In the genomic region with DNA sequence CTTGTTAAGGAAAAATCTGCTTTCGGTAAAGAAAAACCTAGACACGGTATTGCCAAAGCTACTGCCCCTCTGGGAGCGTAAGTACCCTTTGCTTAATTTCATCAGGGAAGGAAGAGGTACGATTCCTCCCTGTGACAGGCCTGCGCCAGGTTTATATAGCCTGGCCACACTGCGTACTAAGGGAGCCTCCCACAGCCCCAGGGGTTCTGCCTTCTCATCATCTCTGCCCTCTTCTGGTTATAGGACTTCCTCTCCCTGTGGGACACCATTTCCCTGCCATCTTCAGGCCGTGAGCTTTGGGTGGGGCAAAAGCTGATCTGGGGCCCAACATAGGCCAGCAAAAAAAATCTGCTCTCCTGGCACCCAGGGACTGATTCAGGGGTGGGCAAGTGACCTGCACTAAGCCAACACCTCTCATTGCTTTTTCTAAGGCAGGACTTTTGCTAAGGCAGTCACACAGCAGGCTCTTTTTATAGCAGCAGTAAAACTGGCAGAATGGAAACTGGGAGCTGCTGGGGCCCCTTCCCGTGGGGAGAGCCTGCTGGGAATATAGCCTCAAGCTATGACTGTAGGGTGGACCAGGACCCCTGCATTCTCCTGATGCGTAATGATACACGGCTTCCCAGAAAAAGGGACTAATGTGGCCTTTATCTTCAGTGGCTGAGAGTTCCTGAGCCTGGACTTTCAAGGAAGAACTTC, we compare ENCODE assay signal across 20 cellular contexts.
DNase-seq lines count a peak whose midpoint lies in the region; TF ChIP-seq lines count a peak whose summit lies in the region.
"Had no signal": no experiment of that assay in that cellular context is flagged by ENCODE, and none has a peak within 500 bp of the region (broad histone marks: within the 10 kb centered on the region; RNA-seq: fewer than 3 reads in every experiment).

No MANE protein-coding gene starts in this region.

- no CpG with 5 or more reads among the region's 10 CpGs for WGBS in H9 (ENCODE audit: extremely low coverage, insufficient read length, low lambda C conversion rate)
- WGBS in mesenchymal stem cell = 81% methylated on average over 10 of the region's 10 CpGs
- WGBS in stomach, 5 donors = 80 to 90% (median 87%) methylated on average over 9 to 10 of the region's 10 CpGs

- H3K14ac ChIP-seq in H9 (ENCODE audit: insufficient read depth, low read length) (no peak overlapping the region), mesenchymal stem cell (ENCODE audit: low read length in 2 of 2) (peak overlapping the region in 1 of 2 experiments; percentile 79)

- no peak overlapping the region for H3K4me3 Mint-ChIP-seq in H9
- H3K4me3 Mint-ChIP-seq: immature natural killer cell; stimulated activated memory B cell treated with anti-CD40 and anti-IgM and Interleukin-4, amounts not matched to agents 10 μg/mL and 1 μg/mL and 100 μg/mL, for 72 hours had no signal

- H3T11ph ChIP-seq in H9 (ENCODE audit: low read length) = no peak overlapping the region

- no peak overlapping the region for H4K8ac ChIP-seq in H9 (replicated peaks; ENCODE audit: insufficient read length, low read depth, low read length)
- no peak overlapping the region for H4K8ac ChIP-seq in mesenchymal stem cell (ENCODE audit: low read length)

- H3K23ac ChIP-seq in H9 (ENCODE audit: insufficient read length, low read depth, low read length) = no peak overlapping the region
- H3K23ac ChIP-seq in mesenchymal stem cell (ENCODE audit: low read length in 2 of 2) = no peak overlapping the region

- peaks cover 13 to 16% of the 10 kb centered on the region in 2 experiments for H3K4me1 Mint-ChIP-seq in H9
- H3K4me1 Mint-ChIP-seq: immature natural killer cell; stimulated activated memory B cell treated with anti-CD40 and anti-IgM and Interleukin-4, amounts not matched to agents 10 μg/mL and 1 μg/mL and 100 μg/mL, for 72 hours had no signal

- H3K4ac ChIP-seq in H9 (ENCODE audit: low read depth, low read length) (no peak overlapping the region), mesenchymal stem cell (ENCODE audit: low read depth in 1 of 2, low read length in 2 of 2) (peak overlapping the region in 1 of 2 experiments; percentile 35)

- H3K27ac Mint-ChIP-seq in H9 = peak overlapping the region in 2 of 3 experiments; percentile 56 to 70; a peak in 1 of 7 replicates
- H3K27ac Mint-ChIP-seq: activated T-helper 2 cell treated with anti-CD3 and anti-CD28 coated beads, Interferon-gamma antibody, Interleukin-2, Interleukin-4, amounts not matched to agents 10 μg/mL and 5 μg/mL and 100 μg/mL, durations not matched to agents 14 hours and 24 hours and 36 hours; immature natural killer cell; stimulated activated memory B cell treated with anti-CD40 and anti-IgM and Interleukin-4, amounts not matched to agents 10 μg/mL and 1 μg/mL and 100 μg/mL, for 72 hours had no signal

- H3K4me3 ChIP-seq in mesenchymal stem cell (ENCODE audit: insufficient read depth in 1 of 2, low read depth in 1 of 2, low read length in 2 of 2) (no peak overlapping the region), stomach (no peak overlapping the region)
- H3K4me3 ChIP-seq: breast epithelium had no signal

- H3K27ac ChIP-seq in H9 (ENCODE audit: insufficient read length, low read depth, low read length) (no peak overlapping the region), VCaP (peak overlapping the region; percentile 81), mesenchymal stem cell (ENCODE audit: low read length, poor library complexity, severe bottlenecking) (peak overlapping the region; percentile 51), stomach (peak overlapping the region in 4 of 5 donors; percentile 78 to 84 (median 82))

- H3K27me3 ChIP-seq in H9 (ENCODE audit: insufficient read depth, low read length) (no peaks in the 10 kb centered on the region), mesenchymal stem cell (ENCODE audit: control insufficient read depth in 1 of 2, insufficient read depth in 1 of 2, low read length in 2 of 2) (no peaks in the 10 kb centered on the region), stomach (no peaks in the 10 kb centered on the region)
- H3K27me3 ChIP-seq: breast epithelium had no signal

- H3K56ac ChIP-seq in H9 (ENCODE audit: insufficient read length, low read depth, low read length) = no peak overlapping the region

- H3K27me3 Mint-ChIP-seq in H9 (ENCODE audit: low read depth) = no peaks in the 10 kb centered on the region
- H3K27me3 Mint-ChIP-seq: stimulated activated memory B cell treated with anti-CD40 and anti-IgM and Interleukin-4, amounts not matched to agents 10 μg/mL and 1 μg/mL and 100 μg/mL, for 72 hours had no signal

- H3K36me3 ChIP-seq in mesenchymal stem cell (ENCODE audit: control insufficient read depth in 1 of 2, insufficient read depth in 2 of 2, low read depth in 1 of 2, low read length in 2 of 2) = peaks cover 58 to 91% of the 10 kb centered on the region in 2 experiments
- peaks cover 9 to 42% (median 31%) of the 10 kb centered on the region in 4 donors for H3K36me3 ChIP-seq in stomach
- H3K36me3 ChIP-seq: breast epithelium had no signal

- no peaks in the 10 kb centered on the region for H3K79me2 ChIP-seq in H9 (ENCODE audit: insufficient read depth, low read length)

- H3K18ac ChIP-seq in H9 (ENCODE audit: insufficient read length, low read depth, low read length) (no peak overlapping the region), mesenchymal stem cell (ENCODE audit: low read depth in 1 of 2, low read length in 2 of 2) (peak overlapping the region; percentile 37 to 59)

- H2BK120ac ChIP-seq in H9 (ENCODE audit: low read depth, low read length, poor library complexity, severe bottlenecking) (no peak overlapping the region), mesenchymal stem cell (ENCODE audit: low read depth, low read length) (no peak overlapping the region)

- no peaks in the 10 kb centered on the region for H4K20me1 ChIP-seq in H9 (ENCODE audit: control insufficient read depth, insufficient read depth, insufficient read length)

- H3K9ac ChIP-seq in H9 (ENCODE audit: extremely low read depth, insufficient read length, low read length) = no peak overlapping the region
- H3K9ac ChIP-seq in mesenchymal stem cell (ENCODE audit: low read length) = no peak overlapping the region
- H3K9ac ChIP-seq: SK-N-SH had no signal

- no peak overlapping the region for H2BK20ac ChIP-seq in H9 (ENCODE audit: low read depth, low read length, poor library complexity, severe bottlenecking)

- no peak overlapping the region for H4K5ac ChIP-seq in H9 (ENCODE audit: insufficient read length, low read depth, low read length)

- no peak for TF ChIP-seq EP300 in stomach (IDR thresholded peaks at IDR 0.05)

- H3K4me2 ChIP-seq in H9 (ENCODE audit: insufficient read depth, insufficient read length, low read length) = no peak overlapping the region
- H3K4me2 ChIP-seq in mesenchymal stem cell (ENCODE audit: low read length, poor library complexity, severe bottlenecking) = no peak overlapping the region
- H3K4me2 ChIP-seq: SK-N-SH had no signal

- no peaks in the 10 kb centered on the region for H3K79me1 ChIP-seq in H9 (ENCODE audit: insufficient read depth, low read depth, low read length, poor library complexity, severe bottlenecking)
- peaks cover 44% of the 10 kb centered on the region for H3K79me1 ChIP-seq in mesenchymal stem cell (replicated peaks; ENCODE audit: low read length, poor library complexity, severe bottlenecking)

- no peaks in the 10 kb centered on the region for H3K23me2 ChIP-seq in H9 (ENCODE audit: insufficient read length, low read depth, low read length, poor library complexity, severe bottlenecking)

- no peak overlapping the region for H2BK5ac ChIP-seq in H9 (ENCODE audit: insufficient read length, low read length)
- H2BK5ac ChIP-seq in mesenchymal stem cell (ENCODE audit: low read depth, low read length, poor library complexity, severe bottlenecking) = no peak overlapping the region

- TF ChIP-seq CTCF in H9 (conservative IDR thresholded peaks at IDR 0.05) = no peak
- TF ChIP-seq CTCF in VCaP (conservative IDR thresholded peaks at IDR 0.05) = no peak
- TF ChIP-seq CTCF in stomach (IDR thresholded peaks at IDR 0.05) = no peak

- H3K36me3 Mint-ChIP-seq in H9 (ENCODE audit: insufficient read depth in 1 of 3, low read depth in 3 of 3) = peaks cover 17 to 36% (median 21%) of the 10 kb centered on the region in 3 experiments
- H3K36me3 Mint-ChIP-seq: immature natural killer cell had no signal

- H2BK12ac ChIP-seq in H9 (ENCODE audit: insufficient read length, low read depth, low read length) (no peak overlapping the region), mesenchymal stem cell (ENCODE audit: low read length in 2 of 2) (peak overlapping the region in 1 of 2 experiments; percentile 64)

- no peak overlapping the region for H4K91ac ChIP-seq in H9 (ENCODE audit: insufficient read length, low read depth, low read length)
- no peak overlapping the region for H4K91ac ChIP-seq in mesenchymal stem cell (ENCODE audit: low read length)

- intact Hi-C loops in stomach (cut with DNase I; ENCODE audit: low total_unique reads) = no loop called here
- intact Hi-C loops in posterior cingulate gyrus (cut with DNase I) = no loop called here

- H2AFZ ChIP-seq in H9 (ENCODE audit: low read length) (no peak overlapping the region), mesenchymal stem cell (ENCODE audit: low read depth, low read length) (no peak overlapping the region)

- TF ChIP-seq POLR2A in stomach (IDR thresholded peaks at IDR 0.05) = no peak

- H2BK15ac ChIP-seq in H9 (ENCODE audit: low read depth, low read length) (no peak overlapping the region), mesenchymal stem cell (ENCODE audit: low read depth, poor library complexity, severe bottlenecking) (no peak overlapping the region)

- H3K9me3 ChIP-seq in H9 (ENCODE audit: control insufficient read depth, low read depth, low read length) (no peaks in the 10 kb centered on the region), mesenchymal stem cell (ENCODE audit: control insufficient read depth, low read length) (no peaks in the 10 kb centered on the region), stomach (no peaks in the 10 kb centered on the region)
- H3K9me3 ChIP-seq: breast epithelium, SK-N-SH had no signal

- no peak for DNase-seq in H9
- DNase-seq in mesenchymal stem cell = no peak
- no peak for DNase-seq in stomach
- DNase-seq in iPS-NIHi11 (ENCODE audit: low spot score) = no peak
- DNase-seq in NCI-H1694 treated with DMSO at 0.1 percent for 48 hours (lab: John Stamatoyannopoulos, UW) = no peak
- DNase-seq in posterior cingulate gyrus = no peak
- DNase-seq in NCI-H2171 (lab: John Stamatoyannopoulos, UW) = no peak
- DNase-seq: activated CD4-positive, CD25-positive, alpha-beta regulatory T cell treated with anti-CD3 and anti-CD28 coated beads, Interleukin-2, amount 50 U/mL, for 72 hours; EL; immature natural killer cell; NCI-H1105; NCI-H774; PC-3; right cardiac atrium; SK-N-SH; T-helper 9 cell had no signal

- H3K9me3 Mint-ChIP-seq in H9 = no peaks in the 10 kb centered on the region
- H3K9me3 Mint-ChIP-seq: activated T-helper 2 cell treated with anti-CD3 and anti-CD28 coated beads, Interferon-gamma antibody, Interleukin-2, Interleukin-4, amounts not matched to agents 10 μg/mL and 5 μg/mL and 100 μg/mL, durations not matched to agents 14 hours and 24 hours and 36 hours; stimulated activated memory B cell treated with anti-CD40 and anti-IgM and Interleukin-4, amounts not matched to agents 10 μg/mL and 1 μg/mL and 100 μg/mL, for 72 hours had no signal

- H3K4me1 ChIP-seq in H9 (ENCODE audit: insufficient read depth, low read length) = no peaks in the 10 kb centered on the region
- H3K4me1 ChIP-seq in mesenchymal stem cell (ENCODE audit: control insufficient read depth, insufficient read depth, low read depth, low read length) = peaks cover 21% of the 10 kb centered on the region
- peaks cover 24 to 43% (median 29%) of the 10 kb centered on the region in 4 donors for H3K4me1 ChIP-seq in stomach

- H2AK5ac ChIP-seq in H9 (ENCODE audit: insufficient read length, low read length) = no peak overlapping the region
- H2AK5ac ChIP-seq in mesenchymal stem cell (ENCODE audit: low read length, severe bottlenecking) = peak overlapping the region; percentile 51
